In the genomic region with DNA sequence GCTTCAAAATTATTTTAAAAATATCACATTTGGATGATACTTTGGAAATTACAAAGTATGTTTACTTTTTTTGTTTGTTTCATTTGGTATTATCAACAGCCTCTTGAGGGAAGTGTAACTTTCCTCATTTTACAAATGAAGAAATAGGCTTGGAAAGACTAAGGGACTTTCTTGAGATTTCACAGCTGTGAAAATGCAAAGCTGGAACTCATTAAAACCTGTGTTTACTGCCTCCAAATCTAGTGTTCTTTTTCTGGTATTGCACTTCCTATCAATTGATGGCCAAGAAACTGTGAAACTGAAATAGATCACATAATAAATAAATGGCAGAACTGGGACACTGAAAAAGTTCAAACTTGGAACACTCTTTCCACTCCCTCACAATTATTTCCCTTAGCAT, we compare ENCODE assay signal across 20 cellular contexts. TPM values are rescaled to one million over a fixed set of nuclear protein-coding genes. Genes with fewer than 3 reads are reported as not detected.
DNase-seq lines count a peak whose midpoint lies in the region; ATAC-seq and TF ChIP-seq lines count a peak whose summit lies in the region.
"Had no signal": no experiment of that assay in that cellular context is flagged by ENCODE, and none has a peak within 500 bp of the region (broad histone marks: within the 10 kb centered on the region; RNA-seq: fewer than 3 reads in every experiment).

No MANE protein-coding gene starts in this region.

- H3K4me3 ChIP-seq in AG10803 (ENCODE audit: low read length) (no peak overlapping the region), SK-N-MC (0 out of 2 replicates have a peak overlapping the region, but pooled peaks have one; percentile 25)

- H3K9ac ChIP-seq in SK-N-MC (ENCODE audit: insufficient read length): no peak overlapping the region

- ATAC-seq in HG03354 (IDR thresholded peaks at IDR 0.05; ENCODE audit: poor library complexity, severe bottlenecking, unreplicated experiment) (peak; percentile 36), left ventricle myocardium superior (peak; percentile 78), HG03432 (IDR thresholded peaks at IDR 0.05; ENCODE audit: unreplicated experiment) (no peak), HG03108 (IDR thresholded peaks at IDR 0.05; ENCODE audit: unreplicated experiment) (no peak)
- no peak for ATAC-seq in activated T-cell treated with anti-CD3 and anti-CD28 coated beads, Interleukin-2, amount 50 U/mL, for 4 hours
- ATAC-seq: HepG2 had no signal

- no peaks in the 10 kb centered on the region for H3K9me3 Mint-ChIP-seq in activated T-cell treated with anti-CD3 and anti-CD28 coated beads, Interleukin-2, amount 50 U/mL, for 4 hours

- H3K27me3 Mint-ChIP-seq in activated T-cell treated with anti-CD3 and anti-CD28 coated beads, Interleukin-2, amount 50 U/mL, for 4 hours (ENCODE audit: low read depth): no peaks in the 10 kb centered on the region

- TF ChIP-seq CTCF in AG10803 (conservative IDR thresholded peaks at IDR 0.05; ENCODE audit: low read length): no peak

- H3K27ac ChIP-seq in SK-N-MC: peak overlapping the region; percentile 74

- no peaks in the 10 kb centered on the region for H3K9me3 ChIP-seq in SK-N-MC (ENCODE audit: low read depth, low read length)

- H3K36me3 Mint-ChIP-seq in activated T-cell treated with anti-CD3 and anti-CD28 coated beads, Interleukin-2, amount 50 U/mL, for 4 hours (ENCODE audit: insufficient read depth): no peaks in the 10 kb centered on the region

- H3K4me3 Mint-ChIP-seq in activated T-cell treated with anti-CD3 and anti-CD28 coated beads, Interleukin-2, amount 50 U/mL, for 4 hours: no peak overlapping the region

- peaks cover 6% of the 10 kb centered on the region for H3K4me1 Mint-ChIP-seq in activated T-cell treated with anti-CD3 and anti-CD28 coated beads, Interleukin-2, amount 50 U/mL, for 4 hours (ENCODE audit: low read depth)

- peak; percentile 28 for DNase-seq in AG10803 (ENCODE audit: low read depth)
- DNase-seq in SK-N-MC (ENCODE audit: low read depth, low spot score): no peak
- no peak for DNase-seq in left ventricle myocardium superior
- DNase-seq in activated T-cell treated with anti-CD3 and anti-CD28 coated beads, Interleukin-2, amount 50 U/mL, for 4 hours: no peak
- no peak for DNase-seq in activated T-cell treated with anti-CD3 and anti-CD28 coated beads for 4 hours
- DNase-seq: C1 segment of cervical spinal cord; DMS79 treated with DMSO at 0.1 percent for 48 hours; H7; NCI-H1092; NCI-H146; NCI-H2081 treated with DMSO at 0.1 percent for 48 hours; NK-92 treated with Interleukin-12 subunit alpha and Interleukin-12 subunit beta, amount 100 ng/mL, for 24 hours; T-helper 1 cell had no signal

- no peaks in the 10 kb centered on the region for H3K36me3 ChIP-seq in SK-N-MC (ENCODE audit: insufficient read depth, low read length)

- intact Hi-C loops in left ventricle myocardium superior (cut with micrococcal nuclease): no loop called here

RNA-seq across cellular contexts. Expression of gene RTL3, which starts 34.2 kb away (rescaled TPM):
- 0.15 TPM for total RNA-seq in left ventricle myocardium superior
- not detected for total RNA-seq in activated T-cell treated with anti-CD3 and anti-CD28 coated beads, Interleukin-2, amount 50 U/mL, for 4 hours
- total RNA-seq: A673, G401, H7, HepG2, NCI-H460 had no signal

Comparison
In these comparisons a context has a peak if more than half of its experiments do, and no peak if none do; other contexts are left out.
1. ATAC-seq: peak in HG03354 (single experiment) and left ventricle myocardium superior (single experiment); none in activated T-cell treated with anti-CD3 and anti-CD28 coated beads, Interleukin-2, amount 50 U/mL, for 4 hours (0 of 2), HG03432 (single experiment) and HG03108 (single experiment).